Comparison of ENCODE assay signal across 8 cellular contexts in genomic region chr16:67169642-67170167, GRCh38. TPM values are rescaled to one million over a fixed set of nuclear protein-coding genes. Genes with fewer than 3 reads are reported as not detected.
DNase-seq lines count a peak whose midpoint lies in the region; ATAC-seq and TF ChIP-seq lines count a peak whose summit lies in the region.

No MANE protein-coding gene starts in this region.

- peaks cover 5% of the 10 kb centered on the region for H3K36me3 Mint-ChIP-seq in MCF 10A (ENCODE audit: insufficient read depth, unreplicated experiment)

- no peaks in the 10 kb centered on the region for H3K9me3 Mint-ChIP-seq in MCF 10A (ENCODE audit: unreplicated experiment)

- H3K27me3 Mint-ChIP-seq in MCF 10A (ENCODE audit: insufficient read depth, unreplicated experiment) = no peaks in the 10 kb centered on the region

- H3K27me3 ChIP-seq in layer of hippocampus (ENCODE audit: control insufficient read depth, insufficient read depth, low read length) = peaks cover 3% of the 10 kb centered on the region

- ATAC-seq in HG02973 (IDR thresholded peaks at IDR 0.05; ENCODE audit: unreplicated experiment) = no peak

- DNase-seq in NCI-H510A treated with DMSO at 0.1 percent for 48 hours (lab: John Stamatoyannopoulos, UW) (peak; percentile 19), NCI-H510A (lab: John Stamatoyannopoulos, UW) (no peak), NCI-H82 treated with DMSO at 0.1 percent for 48 hours (lab: John Stamatoyannopoulos, UW; ENCODE audit: unreplicated experiment) (peak; percentile 31), MCF 10A (ENCODE audit: unreplicated experiment) (no peak), superior temporal gyrus (ENCODE audit: extremely low spot score) (peak; percentile 49), GF-D8 (lab: John Stamatoyannopoulos, UW) (no peak)

- peak overlapping the region; percentile 83 for H3K4me3 Mint-ChIP-seq in MCF 10A (ENCODE audit: unreplicated experiment)

- POLR2A ChIA-PET in MCF 10A (lab: Yijun Ruan, JAX) = interaction anchor here (0.7 to 2.8 kb wide), 13 partner anchors 9 to 1067 kb away, joined by 3 to 51 read pairs (median 4); partner anchors contain the start of genes ELMO3, FBXL8, MATCAP1 and PDP2

- peak; percentile 30 for TF ChIP-seq CTCF in MCF 10A (IDR thresholded peaks at IDR 0.05; ENCODE audit: unreplicated experiment)

- peak overlapping the region; percentile 88 for H3K27ac ChIP-seq in layer of hippocampus (ENCODE audit: low read depth, low read length)

- peak overlapping the region; percentile 90 for H3K27ac Mint-ChIP-seq in MCF 10A (ENCODE audit: low read depth, unreplicated experiment)

- no TSS peak for BruUV-seq in MCF 10A (replicated peaks; lab: Mats Ljungman, UMichigan)

- CTCF ChIA-PET in MCF 10A (lab: Yijun Ruan, JAX) = interaction anchor here (0.7 to 1.4 kb wide), 5 partner anchors 20 to 270 kb away, joined by 3 to 4 read pairs (median 3); partner anchors contain the start of gene TMEM208

- peaks cover 32% of the 10 kb centered on the region for H3K4me1 Mint-ChIP-seq in MCF 10A (ENCODE audit: insufficient read depth, unreplicated experiment)

- intact Hi-C loops in MCF 10A (cut with micrococcal nuclease) = loop anchor here (1.0 kb wide), 1 partner anchor 8 kb away; no protein-coding TSS in a partner anchor

RNA-seq across cellular contexts. Expression of gene NOL3, which starts 0.6 kb away (rescaled TPM):
- 49.8 and 65.7 TPM in 2 replicates for total RNA-seq in MCF 10A (2022)

RNA-seq across cellular contexts. Expression of gene HSF4, which starts 5.2 kb away (rescaled TPM):
- 34.3 and 34.8 TPM in 2 replicates for total RNA-seq in MCF 10A (2022)

RNA-seq across cellular contexts. Expression of gene FBXL8, which starts 9.9 kb away (rescaled TPM):
- total RNA-seq in MCF 10A (2022) = 15.9 and 17.2 TPM in 2 replicates

RNA-seq across cellular contexts. Expression of gene TRADD, which starts 10.0 kb away (rescaled TPM):
- 12.9 and 13.3 TPM in 2 replicates for total RNA-seq in MCF 10A (2022)

RNA-seq across cellular contexts. Expression of gene MATCAP1, which starts 14.1 kb away (rescaled TPM):
- 18.1 and 18.7 TPM in 2 replicates for total RNA-seq in MCF 10A (2022)

Comparison
In these comparisons a context has a peak if more than half of its experiments do, and no peak if none do; other contexts are left out.
1. DNase-seq: peak in NCI-H510A treated with DMSO at 0.1 percent for 48 hours (single experiment), NCI-H82 treated with DMSO at 0.1 percent for 48 hours (single experiment) and superior temporal gyrus (single experiment); none in NCI-H510A (single experiment), MCF 10A (single experiment) and GF-D8 (single experiment).